In genomic region chr1:192904438-192904895, GRCh38 we compare ENCODE assay signal across 1 cellular context.
TF ChIP-seq lines count a peak whose summit lies in the region.

No MANE protein-coding gene starts in this region.

TF ChIP-seq in H1, 55 proteins besides CTCF, POLR2A, EP300 and RAD21 (continued from another document):
- TF ChIP-seq E2F6 (IDR thresholded peaks at IDR 0.05) (no peak), SRF (IDR thresholded peaks at IDR 0.05; ENCODE audit: low read depth, low read length) (no peak), SP4 (IDR thresholded peaks at IDR 0.05; ENCODE audit: low read length) (no peak), CTBP2 (IDR thresholded peaks at IDR 0.05; ENCODE audit: borderline replicate concordance, insufficient read depth, insufficient read length, low read length) (no peak)
